ENCODE assay signal across 2 cellular contexts in the genomic region with DNA sequence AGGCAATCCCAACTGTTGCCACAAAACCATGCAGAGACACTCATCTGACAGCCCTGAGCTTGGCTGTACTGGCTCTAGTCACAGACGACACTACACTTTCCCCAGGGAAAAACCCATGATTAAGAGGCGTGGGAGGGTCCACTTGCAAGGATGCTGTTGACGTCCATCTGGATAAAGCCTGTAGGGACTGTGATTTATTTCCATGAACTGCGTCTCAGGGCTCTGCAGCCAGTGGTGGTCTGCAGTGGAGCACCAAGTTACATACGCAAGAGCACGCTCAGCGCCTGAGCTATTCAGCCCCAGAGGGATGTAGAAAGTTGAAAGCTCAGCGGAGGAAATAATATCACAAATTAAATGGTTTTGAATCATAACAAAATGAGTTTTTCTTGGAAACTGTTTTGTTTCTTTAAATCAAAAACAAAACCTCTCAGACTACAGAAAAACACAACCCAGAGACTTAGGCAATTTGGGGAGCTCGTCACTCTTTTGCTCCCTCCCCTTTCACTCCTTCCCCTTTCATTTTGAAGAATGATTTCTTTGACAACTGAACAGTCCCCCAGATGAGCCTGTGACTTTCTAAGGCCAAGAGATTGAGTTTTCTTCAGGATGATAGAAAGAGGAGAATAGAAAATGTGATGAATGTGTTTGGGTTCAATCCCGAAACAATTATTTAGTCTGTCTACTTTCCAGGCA.
TF ChIP-seq lines count a peak whose summit lies in the region.

No MANE protein-coding gene starts in this region.

TF ChIP-seq in IMR-90, 13 proteins besides CTCF, POLR2A, EP300 and RAD21:
- TF ChIP-seq USF2 (IDR thresholded peaks at IDR 0.05; ENCODE audit: low read depth, low read length) (no peak), RFX5 (IDR thresholded peaks at IDR 0.05; ENCODE audit: low read depth, low read length) (no peak), RCOR1 (IDR thresholded peaks at IDR 0.05; ENCODE audit: insufficient replicate concordance, low read length) (no peak), SMC3 (IDR thresholded peaks at IDR 0.05; ENCODE audit: low read depth, low read length) (no peak), CEBPB (IDR thresholded peaks at IDR 0.05; ENCODE audit: low read depth, low read length) (no peak), MAZ (IDR thresholded peaks at IDR 0.05; ENCODE audit: borderline replicate concordance, low read depth, low read length) (no peak), BHLHE40 (IDR thresholded peaks at IDR 0.05; ENCODE audit: low read depth, low read length) (no peak), FOS (IDR thresholded peaks at IDR 0.05; ENCODE audit: low read depth, low read length) (no peak), CHD1 (IDR thresholded peaks at IDR 0.05; ENCODE audit: low read depth, low read length) (no peak), NFE2L2 (IDR thresholded peaks at IDR 0.05; ENCODE audit: low read depth, low read length) (no peak), MXI1 (IDR thresholded peaks at IDR 0.05; ENCODE audit: borderline replicate concordance, low read depth, low read length) (no peak)
- TF ChIP-seq, protein P1, sequence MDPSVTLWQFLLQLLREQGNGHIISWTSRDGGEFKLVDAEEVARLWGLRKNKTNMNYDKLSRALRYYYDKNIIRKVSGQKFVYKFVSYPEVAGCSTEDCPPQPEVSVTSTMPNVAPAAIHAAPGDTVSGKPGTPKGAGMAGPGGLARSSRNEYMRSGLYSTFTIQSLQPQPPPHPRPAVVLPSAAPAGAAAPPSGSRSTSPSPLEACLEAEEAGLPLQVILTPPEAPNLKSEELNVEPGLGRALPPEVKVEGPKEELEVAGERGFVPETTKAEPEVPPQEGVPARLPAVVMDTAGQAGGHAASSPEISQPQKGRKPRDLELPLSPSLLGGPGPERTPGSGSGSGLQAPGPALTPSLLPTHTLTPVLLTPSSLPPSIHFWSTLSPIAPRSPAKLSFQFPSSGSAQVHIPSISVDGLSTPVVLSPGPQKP (IDR thresholded peaks at IDR 0.05; ENCODE audit: borderline replicate concordance, low read depth, low read length) = no peak

TF ChIP-seq in WTC11, 78 proteins besides CTCF, POLR2A, EP300 and RAD21:
- TF ChIP-seq RELA (CRISPR knock-in tag; IDR thresholded peaks at IDR 0.05; ENCODE audit: borderline replicate concordance) (no peak), ELF4 (CRISPR knock-in tag; IDR thresholded peaks at IDR 0.05; ENCODE audit: low read depth) (no peak), IRF2 (CRISPR knock-in tag; IDR thresholded peaks at IDR 0.05; ENCODE audit: borderline replicate concordance, low read depth) (no peak), ZNF416 (CRISPR knock-in tag; IDR thresholded peaks at IDR 0.05) (no peak), PRRX2 (CRISPR knock-in tag; IDR thresholded peaks at IDR 0.05) (no peak), SMAD3 (CRISPR knock-in tag; IDR thresholded peaks at IDR 0.05; ENCODE audit: borderline replicate concordance) (no peak), SMAD4 (CRISPR knock-in tag; IDR thresholded peaks at IDR 0.05) (no peak), GABPB1 (CRISPR knock-in tag; IDR thresholded peaks at IDR 0.05) (no peak), PRDM15 (CRISPR knock-in tag; IDR thresholded peaks at IDR 0.05) (no peak), ZNF138 (CRISPR knock-in tag; conservative IDR thresholded peaks at IDR 0.05) (no peak), ZNF219 (CRISPR knock-in tag; IDR thresholded peaks at IDR 0.05; ENCODE audit: borderline replicate concordance) (no peak), ZNF425 (CRISPR knock-in tag; conservative IDR thresholded peaks at IDR 0.05) (no peak), IRF1 (CRISPR knock-in tag; IDR thresholded peaks at IDR 0.05) (no peak), GRHL2 (CRISPR knock-in tag; IDR thresholded peaks at IDR 0.05; ENCODE audit: insufficient replicate concordance, severe bottlenecking) (no peak)
